ENCODE assay signal across 1 cellular context in genomic region chr19:48634424-48635262, GRCh38.
TF ChIP-seq lines count a peak whose summit lies in the region.

No MANE protein-coding gene starts in this region.

TF ChIP-seq in A549, 52 proteins besides CTCF, POLR2A, EP300 and RAD21 (continued from another document):
- peak; percentile 93 for TF ChIP-seq USF2 (IDR thresholded peaks at IDR 0.05)
- TF ChIP-seq REST (IDR thresholded peaks at IDR 0.05): no peak
- TF ChIP-seq ELK1 (IDR thresholded peaks at IDR 0.05; ENCODE audit: low read depth, low read length): no peak
- peak; percentile 94 for TF ChIP-seq E2F6 (IDR thresholded peaks at IDR 0.05; ENCODE audit: borderline replicate concordance, low read depth)
- no peak for TF ChIP-seq TP53 (CRISPR knock-in tag; IDR thresholded peaks at IDR 0.05)
- TF ChIP-seq ATOH8 (CRISPR knock-in tag; IDR thresholded peaks at IDR 0.05; ENCODE audit: low read depth): no peak; the same call in 1 of the 2 replicates
- TF ChIP-seq CBX2 (IDR thresholded peaks at IDR 0.05; ENCODE audit: borderline replicate concordance, low read depth): no peak
- no peak for TF ChIP-seq PHF8 (IDR thresholded peaks at IDR 0.05; ENCODE audit: borderline replicate concordance, low read depth)
- peak; percentile 94 for TF ChIP-seq NPAS2 (CRISPR knock-in tag; IDR thresholded peaks at IDR 0.05; ENCODE audit: borderline replicate concordance)
- TF ChIP-seq MAZ (IDR thresholded peaks at IDR 0.05; ENCODE audit: borderline replicate concordance, low read depth, low read length): peak; percentile 96
- TF ChIP-seq KDM5A (IDR thresholded peaks at IDR 0.05): no peak
- TF ChIP-seq GATA3 (IDR thresholded peaks at IDR 0.05; ENCODE audit: borderline replicate concordance): no peak; the same call in 1 of the 2 replicates
- peak; percentile 67 for TF ChIP-seq MYC (IDR thresholded peaks at IDR 0.05; ENCODE audit: borderline replicate concordance, low read length)
- TF ChIP-seq HES2 (IDR thresholded peaks at IDR 0.05): no peak
- no peak for TF ChIP-seq CBX8 (IDR thresholded peaks at IDR 0.05)
- 0 out of 2 replicates have a peak, but pooled peaks have one; percentile 42 for TF ChIP-seq HOXB5 (CRISPR knock-in tag; IDR thresholded peaks at IDR 0.05)
- TF ChIP-seq MAX (IDR thresholded peaks at IDR 0.05): peak; percentile 97; the same call in 1 of the 2 replicates
- TF ChIP-seq HOXA7 (CRISPR knock-in tag; IDR thresholded peaks at IDR 0.05): no peak
- TF ChIP-seq HOXB13 (CRISPR knock-in tag; IDR thresholded peaks at IDR 0.05; ENCODE audit: low read depth): no peak
- TF ChIP-seq FOXS1 (CRISPR knock-in tag; IDR thresholded peaks at IDR 0.05): no peak
- no peak for TF ChIP-seq ZNF302 (CRISPR knock-in tag; IDR thresholded peaks at IDR 0.05)
